9 cellular contexts compared by ENCODE assay signal in genomic region chr3:4825572-4826236, GRCh38.
DNase-seq lines count a peak whose midpoint lies in the region; ATAC-seq, FAIRE-seq and TF ChIP-seq lines count a peak whose summit lies in the region.
"Had no signal": no experiment of that assay in that cellular context is flagged by ENCODE, and none has a peak within 500 bp of the region (broad histone marks: within the 10 kb centered on the region; RNA-seq: fewer than 3 reads in every experiment).

No MANE protein-coding gene starts in this region.

- H3K27me3 ChIP-seq in HL-60 (ENCODE audit: insufficient read depth, poor library complexity, severe bottlenecking), result no peaks in the 10 kb centered on the region
- no peaks in the 10 kb centered on the region for H3K27me3 ChIP-seq in right atrium auricular region
- no peaks in the 10 kb centered on the region for H3K27me3 ChIP-seq in small intestine (ENCODE audit: control insufficient read depth in 2 of 2, insufficient read depth in 2 of 2, low read length in 2 of 2)

- TF ChIP-seq CTCF in HL-60 (IDR thresholded peaks at IDR 0.05; ENCODE audit: insufficient read depth, low read length) (no peak), right atrium auricular region (IDR thresholded peaks at IDR 0.05) (no peak), mesothelial cell of epicardium (IDR thresholded peaks at IDR 0.05; ENCODE audit: unreplicated experiment) (no peak)

- WGBS in small intestine, 3 donors, result 15 to 34% (median 30%) methylated on average over 12 of the region's 12 CpGs

- peaks cover 94% of the 10 kb centered on the region for H3K4me1 Mint-ChIP-seq in activated T-cell treated with anti-CD3 and anti-CD28 coated beads, Interleukin-2, amount 50 U/mL, for 4 hours (ENCODE audit: low read depth)
- H3K4me1 Mint-ChIP-seq in mesothelial cell of epicardium, result peaks cover 31% of the 10 kb centered on the region

- H3K4me3 ChIP-seq in HL-60 (replicated peaks; ENCODE audit: insufficient read depth, low read length), result no peak overlapping the region
- H3K4me3 ChIP-seq in right atrium auricular region, result no peak overlapping the region
- no peak overlapping the region for H3K4me3 ChIP-seq in small intestine (ENCODE audit: low read depth in 1 of 2, low read length in 2 of 2)

- no peak for ATAC-seq in activated T-cell treated with anti-CD3 and anti-CD28 coated beads, Interleukin-2, amount 50 U/mL, for 4 hours
- ATAC-seq in HG03469 (IDR thresholded peaks at IDR 0.05; ENCODE audit: unreplicated experiment), result no peak

- no peaks in the 10 kb centered on the region for H3K9me3 Mint-ChIP-seq in activated T-cell treated with anti-CD3 and anti-CD28 coated beads, Interleukin-2, amount 50 U/mL, for 4 hours
- peaks cover 6% of the 10 kb centered on the region for H3K9me3 Mint-ChIP-seq in mesothelial cell of epicardium

- H3K27ac Mint-ChIP-seq in mesothelial cell of epicardium, result no peak overlapping the region

- peaks cover 0 to 54% of the 10 kb centered on the region in 2 donors for H3K4me1 ChIP-seq in right atrium auricular region
- peaks cover 7 to 27% of the 10 kb centered on the region in 2 donors for H3K4me1 ChIP-seq in small intestine (ENCODE audit: control insufficient read depth in 2 of 2, insufficient read depth in 1 of 2, low read depth in 1 of 2, low read length in 1 of 2)

- H3K27ac ChIP-seq in HL-60 (replicated peaks) (peak overlapping the region; percentile 53), right atrium auricular region (peak overlapping the region; percentile 77 to 82), small intestine (ENCODE audit: low read depth in 1 of 2, low read length in 1 of 2) (peak overlapping the region; percentile 97)

- H3K36me3 ChIP-seq in right atrium auricular region, result peaks cover 8% of the 10 kb centered on the region
- H3K36me3 ChIP-seq in small intestine (ENCODE audit: control insufficient read depth in 2 of 2, insufficient read depth in 2 of 2, low read length in 2 of 2), result no peaks in the 10 kb centered on the region

- H3K27me3 Mint-ChIP-seq in activated T-cell treated with anti-CD3 and anti-CD28 coated beads, Interleukin-2, amount 50 U/mL, for 4 hours (ENCODE audit: low read depth), result no peaks in the 10 kb centered on the region
- H3K27me3 Mint-ChIP-seq in mesothelial cell of epicardium (ENCODE audit: low read depth), result no peaks in the 10 kb centered on the region

- DNase-seq in HL-60 (ENCODE audit: low read depth in 1 of 2, low spot score in 1 of 2), result peak in 1 of 2 experiments; percentile 55
- no peak for DNase-seq in activated T-cell treated with anti-CD3 and anti-CD28 coated beads, Interleukin-2, amount 50 U/mL, for 4 hours
- DNase-seq in right atrium auricular region (ENCODE audit: low spot score), result no peak
- peak; percentile 91 for DNase-seq in small intestine
- no peak for DNase-seq in mesothelial cell of epicardium (ENCODE audit: low spot score in 2 of 2, unreplicated experiment in 2 of 2)
- no peak for DNase-seq in NCI-H1436 (lab: John Stamatoyannopoulos, UW)
- no peak for DNase-seq in DMS53 treated with DMSO at 0.1 percent for 48 hours (lab: John Stamatoyannopoulos, UW; ENCODE audit: unreplicated experiment)
- DNase-seq: T-helper 9 cell had no signal

- H3K36me3 Mint-ChIP-seq in activated T-cell treated with anti-CD3 and anti-CD28 coated beads, Interleukin-2, amount 50 U/mL, for 4 hours (ENCODE audit: insufficient read depth), result peaks cover 34% of the 10 kb centered on the region
- H3K36me3 Mint-ChIP-seq in mesothelial cell of epicardium, result peaks cover 3% of the 10 kb centered on the region

- FAIRE-seq in small intestine (lab: Jason Lieb, UNC), result no peak

- H3K9me3 ChIP-seq in right atrium auricular region (no peaks in the 10 kb centered on the region), small intestine (ENCODE audit: control insufficient read depth, low read depth) (no peaks in the 10 kb centered on the region)

- peak overlapping the region; percentile 60 for H3K4me3 Mint-ChIP-seq in activated T-cell treated with anti-CD3 and anti-CD28 coated beads, Interleukin-2, amount 50 U/mL, for 4 hours
- H3K4me3 Mint-ChIP-seq in mesothelial cell of epicardium, result no peak overlapping the region
